32 cellular contexts compared by ENCODE assay signal in the genomic region with DNA sequence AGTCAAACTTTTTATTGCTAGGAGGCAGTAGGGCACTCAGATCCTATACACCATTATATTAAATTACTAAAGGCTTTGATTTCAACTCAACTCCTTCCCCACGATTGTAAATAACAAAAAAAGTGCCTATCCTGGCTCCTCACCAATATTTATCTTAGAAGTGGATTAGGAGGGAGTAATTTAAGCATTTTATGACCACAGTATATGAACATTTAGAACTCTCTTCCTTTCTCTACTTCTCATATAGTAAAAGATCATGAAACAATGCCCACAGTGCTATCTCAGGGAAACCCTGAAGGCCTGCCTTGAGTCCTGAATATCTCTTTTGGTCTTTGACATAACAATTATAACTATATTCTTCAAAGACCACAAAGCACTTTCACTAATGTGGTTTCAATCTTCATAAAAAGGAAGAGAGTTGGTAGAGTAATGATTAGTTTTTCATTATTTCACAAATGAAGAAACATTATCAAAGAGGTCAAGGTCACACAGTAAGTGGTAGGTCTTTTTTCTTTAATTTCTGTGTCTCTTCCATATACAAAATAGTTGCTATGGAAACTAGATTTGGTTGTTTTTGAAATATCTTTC. TPM values are rescaled to one million over a fixed set of nuclear protein-coding genes. Genes with fewer than 3 reads are reported as not detected.
A peak's percentile ranks its signal among the peaks of the same experiment; 100 is the strongest.
DNase-seq lines count a peak whose midpoint lies in the region; ATAC-seq, FAIRE-seq and TF ChIP-seq lines count a peak whose summit lies in the region.
"Had no signal": no experiment of that assay in that cellular context is flagged by ENCODE, and none has a peak within 500 bp of the region (broad histone marks: within the 10 kb centered on the region; RNA-seq: fewer than 3 reads in every experiment).

No MANE protein-coding gene starts in this region.

- no peak for TF ChIP-seq EP300 in K562 (IDR thresholded peaks at IDR 0.05; ENCODE audit: low read length)

- H2BK120ac ChIP-seq in mesenchymal stem cell (ENCODE audit: low read depth, low read length), result no peak overlapping the region

- H3K14ac ChIP-seq in mesenchymal stem cell (ENCODE audit: low read length in 2 of 2), result no peak overlapping the region

- no peak overlapping the region for H3K4me3 ChIP-seq in K562
- no peak overlapping the region for H3K4me3 ChIP-seq in mesenchymal stem cell (ENCODE audit: insufficient read depth in 1 of 2, low read depth in 1 of 2, low read length in 2 of 2)
- H3K4me3 ChIP-seq in uterus, result no peak overlapping the region
- H3K4me3 ChIP-seq in dorsolateral prefrontal cortex, result no peak overlapping the region
- H3K4me3 ChIP-seq: heart right ventricle, smooth muscle cell, suprapubic skin had no signal

- H3K27ac ChIP-seq in K562 (ENCODE audit: extremely low read depth, low read depth, low read length), result no peak overlapping the region
- no peak overlapping the region for H3K27ac ChIP-seq in mesenchymal stem cell (ENCODE audit: low read length, poor library complexity, severe bottlenecking)
- H3K27ac ChIP-seq in uterus, result peak overlapping the region; percentile 92 to 93
- no peak overlapping the region for H3K27ac ChIP-seq in dorsolateral prefrontal cortex
- H3K27ac ChIP-seq: HL-60, suprapubic skin had no signal

- H3K79me2 ChIP-seq in K562 (ENCODE audit: control insufficient read depth, insufficient read depth, low read length), result no peaks in the 10 kb centered on the region

- no peak overlapping the region for H2AFZ ChIP-seq in K562 (ENCODE audit: low read depth, low read length)
- H2AFZ ChIP-seq in mesenchymal stem cell (ENCODE audit: low read depth, low read length), result no peak overlapping the region

- H3K18ac ChIP-seq in mesenchymal stem cell (ENCODE audit: low read depth in 1 of 2, low read length in 2 of 2), result no peak overlapping the region

- no peak overlapping the region for H4K8ac ChIP-seq in mesenchymal stem cell (ENCODE audit: low read length)

- no peak overlapping the region for H3K23ac ChIP-seq in mesenchymal stem cell (ENCODE audit: low read length in 2 of 2)

- no peak overlapping the region for H3K4ac ChIP-seq in mesenchymal stem cell (ENCODE audit: low read depth in 1 of 2, low read length in 2 of 2)

- no peaks in the 10 kb centered on the region for H3K79me1 ChIP-seq in mesenchymal stem cell (replicated peaks; ENCODE audit: low read length, poor library complexity, severe bottlenecking)

- WGBS in K562 (ENCODE audit: insufficient coverage, low coverage, missing lambda C conversion rate), result 0% methylated on average over 1 of the region's 1 CpG
- WGBS in mesenchymal stem cell, result no CpG with 5 or more reads among the region's 1 CpG

- H3K4me2 ChIP-seq in K562 (ENCODE audit: insufficient read depth, low read length) (no peak overlapping the region), mesenchymal stem cell (ENCODE audit: low read length, poor library complexity, severe bottlenecking) (no peak overlapping the region)
- H3K4me2 ChIP-seq: smooth muscle cell had no signal

- H2BK5ac ChIP-seq in mesenchymal stem cell (ENCODE audit: low read depth, low read length, poor library complexity, severe bottlenecking), result no peak overlapping the region

- ATAC-seq in HG02759 (IDR thresholded peaks at IDR 0.05; ENCODE audit: unreplicated experiment), result peak; percentile 40
- no peak for ATAC-seq in K562
- no peak for ATAC-seq in HG03469 (IDR thresholded peaks at IDR 0.05; ENCODE audit: unreplicated experiment)
- ATAC-seq: heart right ventricle, PC-3 had no signal

- BruUV-seq in K562 (replicated peaks; lab: Mats Ljungman, UMichigan), result no TSS peak

- H2AK5ac ChIP-seq in mesenchymal stem cell (ENCODE audit: low read length, severe bottlenecking), result no peak overlapping the region

- FAIRE-seq in K562 (lab: Jason Lieb, UNC), result no peak
- FAIRE-seq: GM12891, kidney, urothelium cell line had no signal

- H4K20me1 ChIP-seq in K562 (replicated peaks; ENCODE audit: control insufficient read depth, insufficient read depth, low read length), result no peaks in the 10 kb centered on the region

- H2BK12ac ChIP-seq in mesenchymal stem cell (ENCODE audit: low read length in 2 of 2), result no peak overlapping the region

- H3K9me1 ChIP-seq in K562 (ENCODE audit: control insufficient read depth, insufficient read depth, low read length), result no peaks in the 10 kb centered on the region

- no peak overlapping the region for H4K91ac ChIP-seq in mesenchymal stem cell (ENCODE audit: low read length)

- H3K9ac ChIP-seq in K562 (ENCODE audit: insufficient read depth in 1 of 2, low read depth in 2 of 2, low read length in 2 of 2) (no peak overlapping the region), mesenchymal stem cell (ENCODE audit: low read length) (peak overlapping the region; percentile 92)

- H3K9me3 ChIP-seq in K562 (replicated peaks; ENCODE audit: control insufficient read depth, insufficient read depth, low read depth, low read length), result no peaks in the 10 kb centered on the region
- H3K9me3 ChIP-seq in mesenchymal stem cell (ENCODE audit: control insufficient read depth, low read length), result no peaks in the 10 kb centered on the region
- H3K9me3 ChIP-seq in uterus, result no peaks in the 10 kb centered on the region
- H3K9me3 ChIP-seq: BE2C, suprapubic skin had no signal

- no peak for TF ChIP-seq RAD21 in K562 (CRISPR knock-in tag; conservative IDR thresholded peaks at IDR 0.05 in 1 of 2, IDR thresholded peaks at IDR 0.05 in 1 of 2)

- DNase-seq in K562 (ENCODE audit: extremely low read depth in 1 of 4, low spot score in 3 of 4) (no peak), mesenchymal stem cell (no peak), uterus (no peak), dorsolateral prefrontal cortex (no peak)
- no peak for DNase-seq in activated CD4-positive, CD25-positive, alpha-beta regulatory T cell (lab: John Stamatoyannopoulos, UW)
- DNase-seq: activated CD4-positive, alpha-beta T cell treated with anti-CD3 and anti-CD28 coated beads, Interleukin-2, amount 50 U/mL, for 48 hours; activated CD4-positive, CD25-positive, alpha-beta regulatory T cell treated with anti-CD3 and anti-CD28 coated beads, Interleukin-2, amount 50 U/mL, for 72 hours; activated naive CD4-positive, alpha-beta T cell treated with Interleukin-2 at 50 U/mL for 16 hours; BE2C; dermis blood vessel endothelial cell; DMS153; foreskin melanocyte; HCEC 1CT; heart right ventricle; kidney; MM.1S; NCI-H1105 treated with DMSO at 0.1 percent for 48 hours; NCI-H2029; NCI-H526 treated with DMSO at 0.1 percent for 48 hours; NK-92 treated with Interleukin-12 subunit alpha and Interleukin-12 subunit beta, amount 100 ng/mL, for 24 hours; PC-3; stimulated activated naive CD4-positive, alpha-beta T cell treated with Interleukin-2 at 50 U/mL for 16 hours had no signal

- POLR2A ChIA-PET in K562 (lab: Yijun Ruan, JAX), result interaction anchor here (0.7 kb wide), 1 partner anchor 295 kb away, joined by 3 read pairs; no protein-coding TSS in a partner anchor

- intact Hi-C loops in K562 (cut with micrococcal nuclease) (no loop called here), uterus (cut with DNase I; ENCODE audit: low total_unique reads) (no loop called here), dorsolateral prefrontal cortex (cut with DNase I) (loop anchor here in 1 of 2 donors (2.0 kb wide), 1 partner anchor 17 kb away; no protein-coding TSS in a partner anchor)

- H3K36me3 ChIP-seq in K562 (ENCODE audit: control insufficient read depth, insufficient read depth, low read length) (no peaks in the 10 kb centered on the region), mesenchymal stem cell (ENCODE audit: control insufficient read depth in 1 of 2, insufficient read depth in 2 of 2, low read depth in 1 of 2, low read length in 2 of 2) (no peaks in the 10 kb centered on the region), uterus (no peaks in the 10 kb centered on the region)
- H3K36me3 ChIP-seq: BE2C, heart right ventricle, suprapubic skin had no signal

- TF ChIP-seq CTCF in K562 (IDR thresholded peaks at IDR 0.05 in 2 of 3, conservative IDR thresholded peaks at IDR 0.05 in 1 of 3; ENCODE audit: insufficient read depth in 2 of 3, low read depth in 1 of 3, low read length in 3 of 3) (no peak), uterus (IDR thresholded peaks at IDR 0.05) (no peak), dorsolateral prefrontal cortex (IDR thresholded peaks at IDR 0.05 in 54 of 56, conservative IDR thresholded peaks at IDR 0.05 in 2 of 56; ENCODE audit: low read depth in 1 of 56, partially characterized antibody in 56 of 56) (no peak)

- H3K27me3 ChIP-seq in K562 (ENCODE audit: control insufficient read depth in 2 of 2, insufficient read depth in 2 of 2, low read length in 2 of 2) (no peaks in the 10 kb centered on the region), mesenchymal stem cell (ENCODE audit: control insufficient read depth in 1 of 2, insufficient read depth in 1 of 2, low read length in 2 of 2) (no peaks in the 10 kb centered on the region), uterus (no peaks in the 10 kb centered on the region), dorsolateral prefrontal cortex (peaks cover 0 to 4% (median 0%) of the 10 kb centered on the region in 45 donors)
- H3K27me3 ChIP-seq: BE2C, heart right ventricle, suprapubic skin had no signal

- in situ Hi-C loops in K562 (cut with MboI), result no loop called here

- no peak for TF ChIP-seq POLR2A in K562 (conservative IDR thresholded peaks at IDR 0.05)
- TF ChIP-seq POLR2A in uterus (IDR thresholded peaks at IDR 0.05), result no peak

- H2BK15ac ChIP-seq in mesenchymal stem cell (ENCODE audit: low read depth, poor library complexity, severe bottlenecking), result no peak overlapping the region

- H3K4me1 ChIP-seq in K562 (replicated peaks in 1 of 2; ENCODE audit: control insufficient read depth in 2 of 2, insufficient read depth in 2 of 2, low read length in 2 of 2) (no peaks in the 10 kb centered on the region), mesenchymal stem cell (ENCODE audit: control insufficient read depth, insufficient read depth, low read depth, low read length) (no peaks in the 10 kb centered on the region), uterus (peaks cover 0 to 2% of the 10 kb centered on the region in 2 donors)
- H3K4me1 ChIP-seq: BE2C had no signal

- CTCF ChIA-PET in K562 (lab: Yijun Ruan, JAX; ENCODE audit: low intra/inter-chr PET ratio), result no interaction called here

RNA-seq across cellular contexts. Expression of a gene that starts 29.1 kb away (rescaled TPM):
- total RNA-seq in K562 (2011; cell fraction: chromatin; rRNA removed; ENCODE audit: low replicate concordance), result not detected in 2 replicates
- total RNA-seq in K562 (2011; cell fraction: nucleolus; rRNA removed), result not detected in 2 replicates
- not detected in 2 replicates for total RNA-seq in K562 (2011; cell fraction: nucleoplasm; rRNA removed)
- total RNA-seq in K562 (2014; rRNA removed) (not detected in 2 replicates), K562 (2014; rRNA removed; fragmentation: Illumina TruSeq; extraction: Trizol) (not detected in 2 replicates), K562 (2015; rRNA removed; fragmentation: Illumina TruSeq; extraction: Trizol) (not detected in 2 replicates), K562 (2021) (0.34 and 0.40 TPM in 2 replicates), uterus (1 to 10 TPM in 3 of 4 donors, under 1 TPM in 1; 0.29 to 4.7 (median 2.3) TPM), dorsolateral prefrontal cortex (under 1 TPM in 7 of 120 experiments, not detected in 113; 0.38 to 0.69 (median 0.50) TPM)
- polyA plus RNA-seq in K562 (2011; rRNA removed) (not detected in 2 replicates), K562 (2014; fragmentation: Illumina TruSeq; extraction: Trizol) (not detected in 2 replicates), K562 (2014; fragmentation: Nextera tagmentation; extraction: Ambion mirVana) (not detected), K562 (2014; rRNA removed) (not detected in 2 replicates)
- not detected in 2 replicates for polyA plus RNA-seq in K562 (2011; cell fraction: cytosol; rRNA removed)
- not detected in 2 replicates for polyA plus RNA-seq in K562 (2011; cell fraction: nucleus; rRNA removed)
- not detected in 2 replicates for polyA plus RNA-seq in K562 (2012)
- not detected in 2 replicates for polyA minus RNA-seq in K562 (2011; rRNA and poly(A)+ RNA removed)
- polyA minus RNA-seq in K562 (2011; cell fraction: cytosol; rRNA and poly(A)+ RNA removed), result not detected in 2 replicates
- polyA minus RNA-seq in K562 (2011; cell fraction: nucleus; rRNA and poly(A)+ RNA removed), result not detected in 2 replicates
- not detected for polyA plus RNA-seq in mesenchymal stem cell (2013, experiment 1 of 2)
- polyA plus RNA-seq in mesenchymal stem cell (2013, experiment 2 of 2), result not detected
- total RNA-seq: activated T-helper 1 cell treated with anti-CD3 and anti-CD28 coated beads, Interleukin-12 subunit alpha, Interleukin-12 subunit beta, Interleukin-2, Interleukin-4 antibody, amounts not matched to agents 30 ng/mL and 10 ng/mL and 1 ng/mL, durations not matched to agents 14 hours and 24 hours and 36 hours; dermis blood vessel endothelial cell; neural crest cell; PC-3; smooth muscle cell; T-helper 1 cell treated with Interleukin-12 subunit alpha and Interleukin-12 subunit beta and Interleukin-4 antibody, amounts not matched to agents 30 ng/mL and 1 ng/mL, for 36 hours had no signal
- polyA plus RNA-seq: smooth muscle cell had no signal

RNA-seq across cellular contexts. Expression of a gene that starts 53.5 kb away (rescaled TPM):
- not detected in 2 replicates for total RNA-seq in K562 (2011; cell fraction: chromatin; rRNA removed; ENCODE audit: low replicate concordance)
- not detected in 2 replicates for total RNA-seq in K562 (2011; cell fraction: nucleolus; rRNA removed)
- not detected in 2 replicates for total RNA-seq in K562 (2011; cell fraction: nucleoplasm; rRNA removed)
- total RNA-seq in K562 (2014; rRNA removed) (not detected in 2 replicates), K562 (2014; rRNA removed; fragmentation: Illumina TruSeq; extraction: Trizol) (not detected in 2 replicates), K562 (2015; rRNA removed; fragmentation: Illumina TruSeq; extraction: Trizol) (not detected in 2 replicates), K562 (2021) (not detected in 2 replicates), uterus (not detected), dorsolateral prefrontal cortex (not detected)
- polyA plus RNA-seq in K562 (2011; rRNA removed) (not detected in 2 replicates), K562 (2014; fragmentation: Illumina TruSeq; extraction: Trizol) (not detected in 2 replicates), K562 (2014; fragmentation: Nextera tagmentation; extraction: Ambion mirVana) (not detected), K562 (2014; rRNA removed) (not detected in 2 replicates)
- polyA plus RNA-seq in K562 (2011; cell fraction: cytosol; rRNA removed), result not detected in 2 replicates
- polyA plus RNA-seq in K562 (2011; cell fraction: nucleus; rRNA removed), result not detected in 2 replicates
- not detected in 2 replicates for polyA plus RNA-seq in K562 (2012)
- not detected in 2 replicates for polyA minus RNA-seq in K562 (2011; rRNA and poly(A)+ RNA removed)
- polyA minus RNA-seq in K562 (2011; cell fraction: cytosol; rRNA and poly(A)+ RNA removed), result not detected in 2 replicates
- polyA minus RNA-seq in K562 (2011; cell fraction: nucleus; rRNA and poly(A)+ RNA removed), result not detected in 2 replicates
- polyA plus RNA-seq in mesenchymal stem cell (2013, experiment 1 of 2), result not detected
- not detected for polyA plus RNA-seq in mesenchymal stem cell (2013, experiment 2 of 2)
- total RNA-seq: activated T-helper 1 cell treated with anti-CD3 and anti-CD28 coated beads, Interleukin-12 subunit alpha, Interleukin-12 subunit beta, Interleukin-2, Interleukin-4 antibody, amounts not matched to agents 30 ng/mL and 10 ng/mL and 1 ng/mL, durations not matched to agents 14 hours and 24 hours and 36 hours; dermis blood vessel endothelial cell; heart right ventricle; kidney; neural crest cell; PC-3; smooth muscle cell; T-helper 1 cell treated with Interleukin-12 subunit alpha and Interleukin-12 subunit beta and Interleukin-4 antibody, amounts not matched to agents 30 ng/mL and 1 ng/mL, for 36 hours had no signal
- polyA plus RNA-seq: smooth muscle cell had no signal

Comparison
In these comparisons a context has a peak if more than half of its experiments do, and no peak if none do; other contexts are left out.
1. H3K27ac ChIP-seq: peak in uterus (2 of 2); none in K562 (single experiment), mesenchymal stem cell (single experiment) and dorsolateral prefrontal cortex (0 of 59).